18 cellular contexts compared by ENCODE assay signal in genomic region chr9:76609285-76610008, GRCh38.
"Had no signal": no experiment of that assay in that cellular context is flagged by ENCODE, and none has a peak within 500 bp of the region (broad histone marks: within the 10 kb centered on the region; RNA-seq: fewer than 3 reads in every experiment).

No MANE protein-coding gene starts in this region.

- H3K27ac ChIP-seq: foreskin keratinocyte, tibial artery, uterus had no signal

- H3K9me3 Mint-ChIP-seq: activated CD8-positive, alpha-beta T cell treated with anti-CD3 and anti-CD28 coated beads for 36 hours; activated naive CD4-positive, alpha-beta T cell treated with anti-CD3 and anti-CD28 coated beads, Interleukin-2, amount 50 U/mL, for 24 hours; natural killer cell treated with Interleukin-12 subunit alpha and Interleukin-12 subunit beta and Interleukin-15 and Interleukin-18, amount 100 ng/mL, for 72 hours; T-helper 1 cell treated with Interleukin-12 subunit alpha and Interleukin-12 subunit beta and Interleukin-4 antibody, amounts not matched to agents 30 μg/mL and 1 μg/mL, for 36 hours; WTC11 had no signal

- H3K4me3 Mint-ChIP-seq: activated CD8-positive, alpha-beta T cell treated with anti-CD3 and anti-CD28 coated beads for 36 hours; activated naive CD4-positive, alpha-beta T cell treated with anti-CD3 and anti-CD28 coated beads, Interleukin-2, amount 50 U/mL, for 24 hours; natural killer cell treated with Interleukin-12 subunit alpha and Interleukin-12 subunit beta and Interleukin-15 and Interleukin-18, amount 100 ng/mL, for 72 hours; T-helper 1 cell treated with Interleukin-12 subunit alpha and Interleukin-12 subunit beta and Interleukin-4 antibody, amounts not matched to agents 30 μg/mL and 1 μg/mL, for 36 hours; WTC11 had no signal

- H3K4me3 ChIP-seq: adrenal gland, esophagus squamous epithelium, tibial artery, uterus had no signal

- DNase-seq: activated CD4-positive, alpha-beta T cell treated with anti-CD3 and anti-CD28 coated beads for 48 hours; activated CD8-positive, alpha-beta T cell treated with anti-CD3 and anti-CD28 coated beads for 36 hours; activated effector memory CD4-positive, alpha-beta T cell treated with anti-CD3 and anti-CD28 coated beads, Interleukin-2, amount 50 U/mL, for 16 hours; activated T-cell treated with anti-CD3 and anti-CD28 coated beads, Interleukin-2, amount 50 U/mL, for 48 hours; esophagus squamous epithelium; foreskin keratinocyte; left colon; stimulated activated CD4-positive, alpha-beta T cell treated with anti-CD3 and anti-CD28 coated beads, Interleukin-15, amount 100 ng/mL, for 24 hours; stimulated activated CD4-positive, alpha-beta T cell treated with anti-CD3 and anti-CD28 coated beads, Interleukin-4, amount 100 ng/mL, for 24 hours; stimulated activated naive CD4-positive, alpha-beta T cell had no signal

- H3K4me1 ChIP-seq: adrenal gland, esophagus squamous epithelium, foreskin keratinocyte, uterus had no signal

- H3K27me3 ChIP-seq: adrenal gland, esophagus squamous epithelium, foreskin keratinocyte, heart left ventricle, tibial artery, uterus had no signal

- H3K9me3 ChIP-seq: adrenal gland, esophagus squamous epithelium, heart left ventricle, tibial artery, uterus had no signal

- H3K27me3 Mint-ChIP-seq: activated CD8-positive, alpha-beta T cell treated with anti-CD3 and anti-CD28 coated beads for 36 hours; natural killer cell treated with Interleukin-12 subunit alpha and Interleukin-12 subunit beta and Interleukin-15 and Interleukin-18, amount 100 ng/mL, for 72 hours had no signal

- H3K4me1 Mint-ChIP-seq: activated naive CD4-positive, alpha-beta T cell treated with anti-CD3 and anti-CD28 coated beads, Interleukin-2, amount 50 U/mL, for 24 hours had no signal

- H3K27ac Mint-ChIP-seq: activated CD8-positive, alpha-beta T cell treated with anti-CD3 and anti-CD28 coated beads for 36 hours; activated naive CD4-positive, alpha-beta T cell treated with anti-CD3 and anti-CD28 coated beads, Interleukin-2, amount 50 U/mL, for 24 hours; T-helper 1 cell treated with Interleukin-12 subunit alpha and Interleukin-12 subunit beta and Interleukin-4 antibody, amounts not matched to agents 30 μg/mL and 1 μg/mL, for 36 hours; WTC11 had no signal

- ATAC-seq: activated CD8-positive, alpha-beta T cell treated with anti-CD3 and anti-CD28 coated beads for 36 hours; foreskin keratinocyte; WTC11 had no signal

- H3K36me3 ChIP-seq: adrenal gland, esophagus squamous epithelium, heart left ventricle, uterus had no signal

- H3K36me3 Mint-ChIP-seq: activated naive CD4-positive, alpha-beta T cell treated with anti-CD3 and anti-CD28 coated beads, Interleukin-2, amount 50 U/mL, for 24 hours; natural killer cell treated with Interleukin-12 subunit alpha and Interleukin-12 subunit beta and Interleukin-15 and Interleukin-18, amount 100 ng/mL, for 72 hours; WTC11 had no signal
